In the genomic region with DNA sequence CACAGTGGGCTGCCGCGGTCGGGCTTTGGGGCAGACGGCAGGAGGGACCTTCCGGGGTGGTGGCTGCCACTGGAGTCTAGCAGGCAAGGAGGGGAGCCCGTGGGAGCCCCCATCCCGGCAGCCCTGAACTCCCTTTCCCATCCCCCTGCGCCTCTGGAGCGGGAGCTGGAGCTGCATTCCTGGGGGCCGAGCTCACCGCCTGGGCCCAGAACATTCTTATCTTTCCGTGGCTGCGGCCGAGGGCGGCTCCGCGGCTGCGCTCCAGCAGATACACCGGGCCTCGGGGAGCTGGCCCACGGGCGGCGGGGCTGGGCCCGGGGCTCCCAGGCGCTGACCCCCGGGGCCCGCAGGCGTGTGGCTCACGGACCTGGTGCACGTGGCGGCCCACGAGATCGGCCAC, we compare ENCODE assay signal across 7 cellular contexts. TPM values are rescaled to one million over a fixed set of nuclear protein-coding genes. Genes with fewer than 3 reads are reported as not detected.
DNase-seq lines count a peak whose midpoint lies in the region; ATAC-seq and TF ChIP-seq lines count a peak whose summit lies in the region.
"Not testable (repeated sequence)": the region's sequence is repeated elsewhere in the genome, so short reads cannot be mapped to it uniquely, and the experiment has no call there.

No MANE protein-coding gene starts in this region.

- not testable (repeated sequence) for H3K27me3 ChIP-seq in IMR-90 (ENCODE audit: control insufficient read depth, insufficient read depth, low read length); body of pancreas; left lung

- H3K27me3 Mint-ChIP-seq in WTC11 (ENCODE audit: low read depth), result not testable (repeated sequence)

- not testable (repeated sequence) for H3K9me3 Mint-ChIP-seq in WTC11

- not testable (repeated sequence) for DNase-seq in IMR-90; WTC11 (ENCODE audit: low spot score); body of pancreas; Right ventricle myocardium superior; left ventricle myocardium superior; left lung; omental fat pad (ENCODE audit: low spot score)

- not testable (repeated sequence) for H2AK5ac ChIP-seq in IMR-90 (ENCODE audit: low read depth, low read length)

- H4K20me1 ChIP-seq in IMR-90 (ENCODE audit: insufficient read depth, low read length), result not testable (repeated sequence)

- not testable (repeated sequence) for H3K79me1 ChIP-seq in IMR-90 (ENCODE audit: low read depth in 1 of 2, low read length in 2 of 2)

- not testable (repeated sequence) for H3K27ac Mint-ChIP-seq in WTC11

- not testable (repeated sequence) for H2AK9ac ChIP-seq in IMR-90 (replicated peaks; ENCODE audit: low read depth, low read length, poor library complexity)

- BruUV-seq in IMR-90 (replicated peaks; lab: Mats Ljungman, UMichigan), result not testable (repeated sequence)

- not testable (repeated sequence) for H3K56ac ChIP-seq in IMR-90 (ENCODE audit: extremely low read depth, insufficient read depth, low read length)

- POLR2A ChIA-PET in IMR-90 (lab: Charles Lee; ENCODE audit: unreplicated experiment); WTC11 (lab: Charles Lee): not testable (repeated sequence)

- not testable (repeated sequence) for H3K9ac ChIP-seq in IMR-90 (ENCODE audit: low read depth, low read length)

- H3K18ac ChIP-seq in IMR-90 (ENCODE audit: low read depth, low read length), result not testable (repeated sequence)

- H2BK15ac ChIP-seq in IMR-90 (ENCODE audit: low read depth, low read length), result not testable (repeated sequence)

- ATAC-seq in IMR-90 (ENCODE audit: low read depth) (peak; percentile 92), WTC11 (peak; percentile 49), body of pancreas (peak; percentile 56), Right ventricle myocardium superior (ENCODE audit: poor library complexity) (peak; percentile 80), left ventricle myocardium superior (peak; percentile 85), left lung (peak; percentile 70), omental fat pad (ENCODE audit: low FRiP score) (peak; percentile 37)

- H3K4me1 ChIP-seq in IMR-90 (ENCODE audit: control insufficient read depth, insufficient read depth, low read length); body of pancreas; left lung: not testable (repeated sequence)

- in situ Hi-C loops in IMR-90 (cut with MboI; ENCODE audit: low sequenced_read_pairs), result not testable (repeated sequence)

- WGBS in IMR-90 (ENCODE audit: extremely low coverage in 2 of 2, insufficient read length in 1 of 2), 2 experiments, result no CpG with 5 or more reads among the region's 33 CpGs
- WGBS in body of pancreas, 2 donors, result no CpG with 5 or more reads among the region's 33 CpGs

- TF ChIP-seq RAD21 in IMR-90 (IDR thresholded peaks at IDR 0.05; ENCODE audit: low read length), result not testable (repeated sequence)

- H3K14ac ChIP-seq in IMR-90 (replicated peaks; ENCODE audit: low read depth, low read length), result not testable (repeated sequence)

- not testable (repeated sequence) for H3K4me2 ChIP-seq in IMR-90 (ENCODE audit: low read depth, low read length)

- not testable (repeated sequence) for H3K9me3 ChIP-seq in IMR-90 (ENCODE audit: control insufficient read depth, insufficient read depth, low read length); body of pancreas; left lung

- intact Hi-C loops in IMR-90 (cut with micrococcal nuclease); body of pancreas (cut with DNase I); Right ventricle myocardium superior (cut with DNase I); left ventricle myocardium superior (cut with micrococcal nuclease); left lung (cut with DNase I): not testable (repeated sequence)

- not testable (repeated sequence) for H2AFZ ChIP-seq in IMR-90 (replicated peaks; ENCODE audit: low read length, poor library complexity)

- dilution Hi-C loops in IMR-90 (cut with HindIII; ENCODE audit: low sequenced_read_pairs, unreplicated experiment), result not testable (repeated sequence)

- H3K36me3 Mint-ChIP-seq in WTC11, result not testable (repeated sequence)

- not testable (repeated sequence) for H3K9me1 ChIP-seq in IMR-90 (ENCODE audit: insufficient read depth, low read length)

- H4K91ac ChIP-seq in IMR-90 (ENCODE audit: insufficient read depth, low read depth, low read length), result not testable (repeated sequence)

- not testable (repeated sequence) for H3K4me1 Mint-ChIP-seq in WTC11

- H2BK5ac ChIP-seq in IMR-90 (ENCODE audit: low read depth, low read length, poor library complexity, severe bottlenecking), result not testable (repeated sequence)

- not testable (repeated sequence) for H3K4ac ChIP-seq in IMR-90 (ENCODE audit: low read depth, low read length)

- not testable (repeated sequence) for H4K5ac ChIP-seq in IMR-90 (ENCODE audit: low read depth, low read length)

- H3K27ac ChIP-seq in IMR-90 (ENCODE audit: insufficient read depth, low read length); body of pancreas; left lung: not testable (repeated sequence)

- H3K36me3 ChIP-seq in IMR-90 (ENCODE audit: control insufficient read depth, insufficient read depth, low read length); body of pancreas (replicated peaks in 1 of 2; ENCODE audit: insufficient read depth in 1 of 2, low read depth in 2 of 2): not testable (repeated sequence)
- H3K36me3 ChIP-seq in left lung, result peaks cover 0 to 15% of the 10 kb centered on the region in 2 donors

- not testable (repeated sequence) for H4K8ac ChIP-seq in IMR-90 (ENCODE audit: low read depth in 2 of 2, low read length in 2 of 2)

- TF ChIP-seq POLR2A in IMR-90 (IDR thresholded peaks at IDR 0.05; ENCODE audit: low read depth, low read length); body of pancreas (IDR thresholded peaks at IDR 0.05): not testable (repeated sequence)

- not testable (repeated sequence) for H3K4me3 Mint-ChIP-seq in WTC11

- CTCF ChIA-PET in IMR-90 (lab: Yijun Ruan, JAX); WTC11 (lab: Charles Lee): not testable (repeated sequence)

- not testable (repeated sequence) for H3K23ac ChIP-seq in IMR-90 (ENCODE audit: low read depth, low read length)

- H3K4me3 ChIP-seq in IMR-90 (ENCODE audit: insufficient read depth, low read depth, low read length); body of pancreas; left lung: not testable (repeated sequence)

- not testable (repeated sequence) for H2BK120ac ChIP-seq in IMR-90 (ENCODE audit: low read depth, low read length)

- not testable (repeated sequence) for H2BK20ac ChIP-seq in IMR-90 (ENCODE audit: low read depth, low read length)

- TF ChIP-seq CTCF in IMR-90 (conservative IDR thresholded peaks at IDR 0.05; ENCODE audit: low read depth, low read length); WTC11 (IDR thresholded peaks at IDR 0.05); body of pancreas (IDR thresholded peaks at IDR 0.05); left lung (IDR thresholded peaks at IDR 0.05); omental fat pad (IDR thresholded peaks at IDR 0.05): not testable (repeated sequence)

RNA-seq across cellular contexts. Expression of a gene that starts 8.0 kb away (rescaled TPM):
- total RNA-seq in IMR-90 (2012; rRNA removed) (13.9 and 14.9 TPM in 2 replicates), WTC11 (2021) (51.3 to 51.6 TPM (median 51.6 TPM) in 3 replicates), body of pancreas (10 to 100 TPM; 30.6 to 56.7 TPM), Right ventricle myocardium superior (20.4 TPM), left ventricle myocardium superior (25.3 TPM), left lung (10 to 100 TPM; 45.7 to 55.4 TPM), omental fat pad (10 to 100 TPM; 22.1 to 52.9 (median 36.0) TPM)
- polyA plus RNA-seq in IMR-90 (2012; rRNA removed), result 25.1 and 30.2 TPM in 2 replicates
- polyA plus RNA-seq in IMR-90 (2012; cell fraction: cytosol; rRNA removed), result 15.3 and 21.7 TPM in 2 replicates
- polyA plus RNA-seq in IMR-90 (2012; cell fraction: nucleus; rRNA removed; ENCODE audit: low replicate concordance), result 52.7 and 65.7 TPM in 2 replicates

RNA-seq across cellular contexts. Expression of a gene that starts 23.6 kb away (rescaled TPM):
- total RNA-seq in IMR-90 (2012; rRNA removed) (1.8 and 5.8 TPM in 2 replicates), WTC11 (2021) (47.8 to 54.7 TPM (median 52.0 TPM) in 3 replicates), body of pancreas (10 to 100 TPM; 35.8 to 38.9 TPM), Right ventricle myocardium superior (17.3 TPM), left ventricle myocardium superior (22.3 TPM), left lung (10 to 100 TPM; 21.1 to 43.2 TPM), omental fat pad (10 to 100 TPM; 25.0 to 77.7 (median 39.0) TPM)
- polyA plus RNA-seq in IMR-90 (2012; rRNA removed), result 17.1 and 20.0 TPM in 2 replicates
- 3.5 and 3.9 TPM in 2 replicates for polyA plus RNA-seq in IMR-90 (2012; cell fraction: cytosol; rRNA removed)
- 83.0 and 135 TPM in 2 replicates for polyA plus RNA-seq in IMR-90 (2012; cell fraction: nucleus; rRNA removed; ENCODE audit: low replicate concordance)

RNA-seq across cellular contexts. Expression of a gene that starts 41.8 kb away (rescaled TPM):
- total RNA-seq in IMR-90 (2012; rRNA removed), result 8.2 and 8.9 TPM in 2 replicates
- 16.3 and 19.1 TPM in 2 replicates for polyA plus RNA-seq in IMR-90 (2012; rRNA removed)
- 7.1 and 9.1 TPM in 2 replicates for polyA plus RNA-seq in IMR-90 (2012; cell fraction: cytosol; rRNA removed)
- polyA plus RNA-seq in IMR-90 (2012; cell fraction: nucleus; rRNA removed; ENCODE audit: low replicate concordance), result 19.2 and 19.6 TPM in 2 replicates
- 39.5 to 41.2 TPM (median 40.7 TPM) in 3 replicates for total RNA-seq in WTC11 (2021)
- 10 to 100 TPM; 14.5 to 45.5 TPM for total RNA-seq in body of pancreas
- 23.6 TPM for total RNA-seq in Right ventricle myocardium superior
- 26.1 TPM for total RNA-seq in left ventricle myocardium superior
- total RNA-seq in left lung, result 10 to 100 TPM; 16.3 to 23.2 TPM
- 10 to 100 TPM; 16.3 to 25.3 (median 19.2) TPM for total RNA-seq in omental fat pad

Comparison
In these comparisons a context has a peak if more than half of its experiments do, and no peak if none do; other contexts are left out.
1. ATAC-seq: peak in every context shown above with its lines; median percentile 92 in IMR-90; 85 in left ventricle myocardium superior; 80 in Right ventricle myocardium superior; 70 in left lung; 56 in body of pancreas; 49 in WTC11; 37 in omental fat pad.